ENCODE assay signal across 12 cellular contexts in the genomic region with DNA sequence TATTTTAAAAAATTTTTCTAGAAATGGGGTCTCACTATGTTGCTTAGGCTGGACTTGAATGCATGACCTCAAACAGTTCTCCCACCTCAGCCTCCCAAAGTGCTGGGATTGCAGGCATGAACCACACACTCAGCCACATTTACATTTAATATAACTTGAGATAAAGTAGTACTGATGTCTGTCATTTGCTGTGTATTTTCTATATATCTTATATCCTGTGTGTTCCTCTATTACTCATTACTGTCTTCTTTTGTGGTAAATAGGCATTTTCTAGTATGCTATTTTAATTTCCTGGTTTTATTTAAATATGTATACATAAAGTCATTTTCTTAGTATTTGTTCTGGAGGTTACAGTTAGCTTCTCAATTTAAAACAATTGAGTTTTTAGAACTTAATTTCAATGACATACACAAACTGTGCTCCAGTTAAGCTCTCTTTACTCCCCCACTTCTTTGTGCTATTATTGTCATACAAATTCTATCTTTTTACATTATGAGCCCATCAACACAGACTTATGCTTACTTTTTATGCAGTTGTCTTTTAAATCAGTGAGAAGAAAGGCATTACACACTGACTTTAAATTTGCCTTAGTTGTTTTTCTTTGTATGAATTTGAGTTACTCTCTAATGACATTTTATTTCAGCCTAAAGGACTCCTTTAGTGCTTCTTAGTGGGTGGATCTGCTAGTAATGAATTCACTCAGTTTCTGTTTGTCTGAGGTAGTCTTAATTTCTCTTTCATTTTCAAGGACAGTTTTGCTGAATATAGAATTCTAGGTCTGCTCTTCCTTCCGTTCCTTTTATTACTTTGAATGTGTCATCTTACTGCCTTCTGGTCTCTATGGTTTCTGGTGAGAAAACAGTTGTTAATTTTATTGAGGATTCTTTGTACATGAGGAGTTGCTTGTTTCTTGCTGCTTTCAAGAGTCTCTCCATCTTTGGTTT. TPM values are rescaled to one million over a fixed set of nuclear protein-coding genes. Genes with fewer than 3 reads are reported as not detected.
DNase-seq lines count a peak whose midpoint lies in the region; ATAC-seq, FAIRE-seq and TF ChIP-seq lines count a peak whose summit lies in the region.
"Had no signal": no experiment of that assay in that cellular context is flagged by ENCODE, and none has a peak within 500 bp of the region (broad histone marks: within the 10 kb centered on the region; RNA-seq: fewer than 3 reads in every experiment).

No MANE protein-coding gene starts in this region.

- no peak for TF ChIP-seq POLR2A in GM12892 (IDR thresholded peaks at IDR 0.05; ENCODE audit: low read depth, low read length)

- H3K27ac Mint-ChIP-seq in activated T-helper 2 cell treated with anti-CD3 and anti-CD28 coated beads, Interferon-gamma antibody, Interleukin-2, Interleukin-4, amounts not matched to agents 10 μg/mL and 5 μg/mL and 100 μg/mL, durations not matched to agents 14 hours and 24 hours and 36 hours: peak overlapping the region; percentile 93

- no peaks in the 10 kb centered on the region for H3K27me3 Mint-ChIP-seq in activated T-helper 2 cell treated with anti-CD3 and anti-CD28 coated beads, Interferon-gamma antibody, Interleukin-2, Interleukin-4, amounts not matched to agents 10 μg/mL and 5 μg/mL and 100 μg/mL, durations not matched to agents 14 hours and 24 hours and 36 hours (ENCODE audit: low read depth)

- peak overlapping the region; percentile 61 for H3K4me3 Mint-ChIP-seq in activated T-helper 2 cell treated with anti-CD3 and anti-CD28 coated beads, Interferon-gamma antibody, Interleukin-2, Interleukin-4, amounts not matched to agents 10 μg/mL and 5 μg/mL and 100 μg/mL, durations not matched to agents 14 hours and 24 hours and 36 hours (ENCODE audit: low read depth)

- peaks cover 25% of the 10 kb centered on the region for H3K4me1 Mint-ChIP-seq in activated T-helper 2 cell treated with anti-CD3 and anti-CD28 coated beads, Interferon-gamma antibody, Interleukin-2, Interleukin-4, amounts not matched to agents 10 μg/mL and 5 μg/mL and 100 μg/mL, durations not matched to agents 14 hours and 24 hours and 36 hours (ENCODE audit: low read depth)

- H3K36me3 Mint-ChIP-seq in activated T-helper 2 cell treated with anti-CD3 and anti-CD28 coated beads, Interferon-gamma antibody, Interleukin-2, Interleukin-4, amounts not matched to agents 10 μg/mL and 5 μg/mL and 100 μg/mL, durations not matched to agents 14 hours and 24 hours and 36 hours (ENCODE audit: low read depth): peaks cover 24% of the 10 kb centered on the region

- intact Hi-C loops in activated T-helper 2 cell treated with anti-CD3 and anti-CD28 coated beads, Interferon-gamma antibody, Interleukin-2, Interleukin-4, amounts not matched to agents 10 μg/mL and 5 μg/mL and 100 μg/mL, durations not matched to agents 14 hours and 24 hours and 36 hours (cut with micrococcal nuclease): loop anchor here (1.0 to 2.0 kb wide), 3 partner anchors 20 to 44 kb away; no protein-coding TSS in a partner anchor
- intact Hi-C loops in posterior cingulate gyrus (cut with DNase I): no loop called here

- peaks cover 39% of the 10 kb centered on the region for H3K9me3 Mint-ChIP-seq in activated T-helper 2 cell treated with anti-CD3 and anti-CD28 coated beads, Interferon-gamma antibody, Interleukin-2, Interleukin-4, amounts not matched to agents 10 μg/mL and 5 μg/mL and 100 μg/mL, durations not matched to agents 14 hours and 24 hours and 36 hours

- peak; percentile 84 for FAIRE-seq in GM12892 (lab: Jason Lieb, UNC)
- FAIRE-seq: RCC 7860 had no signal

- ATAC-seq in GM19463 (IDR thresholded peaks at IDR 0.05; ENCODE audit: unreplicated experiment) (peak; percentile 76), HG03097 (IDR thresholded peaks at IDR 0.05; ENCODE audit: low FRiP score, unreplicated experiment) (peak; percentile 73)

- DNase-seq in GM12892 (ENCODE audit: insufficient read length) (no peak), GM19238 (ENCODE audit: insufficient read length, low spot score) (no peak), posterior cingulate gyrus (no peak), SKM-1 (lab: John Stamatoyannopoulos, UW; ENCODE audit: unreplicated experiment) (no peak), iPS-NIHi7 (ENCODE audit: extremely low spot score) (no peak)
- DNase-seq in activated T-helper 2 cell treated with anti-CD3 and anti-CD28 coated beads, Interferon-gamma antibody, Interleukin-2, Interleukin-4, amounts not matched to agents 10 μg/mL and 5 μg/mL and 100 μg/mL, durations not matched to agents 14 hours and 24 hours and 36 hours (ENCODE audit: low spot score): peak; percentile 4
- DNase-seq: DMS53, GM23248, midbrain had no signal

RNA-seq across cellular contexts. Expression of a gene that starts 6.2 kb away (rescaled TPM):
- 22.2 TPM for polyA plus RNA-seq in GM12892 (2012; ENCODE audit: missing spikeins)
- total RNA-seq in activated T-helper 2 cell treated with anti-CD3 and anti-CD28 coated beads, Interferon-gamma antibody, Interleukin-2, Interleukin-4, amounts not matched to agents 10 μg/mL and 5 μg/mL and 100 μg/mL, durations not matched to agents 14 hours and 24 hours and 36 hours: 35.9 and 40.2 TPM in 2 replicates
